In genomic region chr12:130956456-130957303, GRCh38 we compare ENCODE assay signal across 1 cellular context.
TF ChIP-seq lines count a peak whose summit lies in the region.

No MANE protein-coding gene starts in this region.

TF ChIP-seq in HepG2, 621 proteins besides CTCF, POLR2A, EP300 and RAD21:
- TF ChIP-seq, protein P1, sequence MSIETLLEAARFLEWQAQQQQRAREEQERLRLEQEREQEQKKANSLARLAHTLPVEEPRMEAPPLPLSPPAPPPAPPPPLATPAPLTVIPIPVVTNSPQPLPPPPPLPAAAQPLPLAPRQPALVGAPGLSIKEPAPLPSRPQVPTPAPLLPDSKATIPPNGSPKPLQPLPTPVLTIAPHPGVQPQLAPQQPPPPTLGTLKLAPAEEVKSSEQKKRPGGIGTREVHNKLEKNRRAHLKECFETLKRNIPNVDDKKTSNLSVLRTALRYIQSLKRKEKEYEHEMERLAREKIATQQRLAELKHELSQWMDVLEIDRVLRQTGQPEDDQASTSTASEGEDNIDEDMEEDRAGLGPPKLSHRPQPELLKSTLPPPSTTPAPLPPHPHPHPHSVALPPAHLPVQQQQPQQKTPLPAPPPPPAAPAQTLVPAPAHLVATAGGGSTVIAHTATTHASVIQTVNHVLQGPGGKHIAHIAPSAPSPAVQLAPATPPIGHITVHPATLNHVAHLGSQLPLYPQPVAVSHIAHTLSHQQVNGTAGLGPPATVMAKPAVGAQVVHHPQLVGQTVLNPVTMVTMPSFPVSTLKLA (IDR thresholded peaks at IDR 0.05): peak; percentile 99
- TF ChIP-seq NCOA5 (CRISPR knock-in tag; IDR thresholded peaks at IDR 0.05) (no peak), ZNF724P (CRISPR knock-in tag; IDR thresholded peaks at IDR 0.05; ENCODE audit: borderline replicate concordance) (no peak)
- TF ChIP-seq, protein P2, sequence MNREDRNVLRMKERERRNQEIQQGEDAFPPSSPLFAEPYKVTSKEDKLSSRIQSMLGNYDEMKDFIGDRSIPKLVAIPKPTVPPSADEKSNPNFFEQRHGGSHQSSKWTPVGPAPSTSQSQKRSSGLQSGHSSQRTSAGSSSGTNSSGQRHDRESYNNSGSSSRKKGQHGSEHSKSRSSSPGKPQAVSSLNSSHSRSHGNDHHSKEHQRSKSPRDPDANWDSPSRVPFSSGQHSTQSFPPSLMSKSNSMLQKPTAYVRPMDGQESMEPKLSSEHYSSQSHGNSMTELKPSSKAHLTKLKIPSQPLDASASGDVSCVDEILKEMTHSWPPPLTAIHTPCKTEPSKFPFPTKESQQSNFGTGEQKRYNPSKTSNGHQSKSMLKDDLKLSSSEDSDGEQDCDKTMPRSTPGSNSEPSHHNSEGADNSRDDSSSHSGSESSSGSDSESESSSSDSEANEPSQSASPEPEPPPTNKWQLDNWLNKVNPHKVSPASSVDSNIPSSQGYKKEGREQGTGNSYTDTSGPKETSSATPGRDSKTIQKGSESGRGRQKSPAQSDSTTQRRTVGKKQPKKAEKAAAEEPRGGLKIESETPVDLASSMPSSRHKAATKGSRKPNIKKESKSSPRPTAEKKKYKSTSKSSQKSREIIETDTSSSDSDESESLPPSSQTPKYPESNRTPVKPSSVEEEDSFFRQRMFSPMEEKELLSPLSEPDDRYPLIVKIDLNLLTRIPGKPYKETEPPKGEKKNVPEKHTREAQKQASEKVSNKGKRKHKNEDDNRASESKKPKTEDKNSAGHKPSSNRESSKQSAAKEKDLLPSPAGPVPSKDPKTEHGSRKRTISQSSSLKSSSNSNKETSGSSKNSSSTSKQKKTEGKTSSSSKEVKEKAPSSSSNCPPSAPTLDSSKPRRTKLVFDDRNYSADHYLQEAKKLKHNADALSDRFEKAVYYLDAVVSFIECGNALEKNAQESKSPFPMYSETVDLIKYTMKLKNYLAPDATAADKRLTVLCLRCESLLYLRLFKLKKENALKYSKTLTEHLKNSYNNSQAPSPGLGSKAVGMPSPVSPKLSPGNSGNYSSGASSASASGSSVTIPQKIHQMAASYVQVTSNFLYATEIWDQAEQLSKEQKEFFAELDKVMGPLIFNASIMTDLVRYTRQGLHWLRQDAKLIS (CRISPR knock-in tag; IDR thresholded peaks at IDR 0.05): no peak
TF ChIP-seq in HepG2: peak in this region for 1.
